Comparison of ENCODE assay signal across 1 cellular context in the genomic region with DNA sequence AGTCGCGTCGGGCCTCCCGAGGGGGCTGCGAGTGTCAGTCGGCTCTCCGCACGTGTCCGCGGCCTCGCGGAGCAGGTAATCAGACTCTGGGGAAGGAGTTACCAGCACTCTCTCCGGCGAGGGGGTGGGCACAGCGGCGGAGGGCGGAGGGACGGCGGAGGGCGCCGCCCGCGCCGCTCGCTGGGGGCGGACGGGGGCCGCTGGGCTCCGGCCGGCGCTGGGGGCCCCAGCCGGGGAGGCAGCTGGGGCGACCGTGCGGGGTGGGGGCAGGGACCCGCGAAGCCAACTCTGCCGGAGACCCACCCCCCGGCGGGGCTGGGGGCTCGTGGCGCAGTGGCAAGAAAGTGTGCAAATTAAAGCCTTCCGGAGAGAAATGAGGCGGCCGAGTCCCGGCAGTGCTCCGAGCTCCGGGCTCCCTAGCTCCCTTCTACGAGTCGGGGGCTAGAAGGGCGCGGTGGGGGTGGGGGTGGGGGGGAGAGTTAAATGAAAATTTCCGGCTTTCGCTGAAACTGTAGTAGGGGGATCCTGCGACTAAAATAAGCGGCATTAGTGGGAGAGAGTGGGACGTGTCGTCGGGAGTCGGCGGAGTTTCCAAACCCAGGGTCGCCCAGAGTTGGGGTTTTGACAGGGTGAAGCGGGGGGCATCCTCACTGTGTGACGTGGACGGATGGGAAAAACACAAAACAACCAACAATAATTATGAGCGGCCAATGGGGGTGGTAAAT.
TF ChIP-seq lines count a peak whose summit lies in the region.

A gene (minus strand): TSS at position 85 of the 725 bp plus-strand sequence. CDS start 3,250 bp downstream, outside the sequence.

TF ChIP-seq in GM12878, 131 proteins besides CTCF, POLR2A, EP300 and RAD21 (continued from another document and continues in another):
- TF ChIP-seq SMAD5 (IDR thresholded peaks at IDR 0.05; ENCODE audit: low read depth) (no peak), NFYA (IDR thresholded peaks at IDR 0.05; ENCODE audit: borderline replicate concordance, low read depth, low read length) (no peak), ZNF207 (IDR thresholded peaks at IDR 0.05; ENCODE audit: borderline replicate concordance) (no peak), PAX5 (IDR thresholded peaks at IDR 0.05; ENCODE audit: borderline replicate concordance, low read depth, low read length) (no peak), RUNX3 (IDR thresholded peaks at IDR 0.05; ENCODE audit: low read length) (no peak; the same call in 1 of the 2 replicates), ETV6 (conservative IDR thresholded peaks at IDR 0.05 in 1 of 2, IDR thresholded peaks at IDR 0.05 in 1 of 2; ENCODE audit: borderline replicate concordance in 1 of 2, low read depth in 1 of 2) (no peak), YBX1 (IDR thresholded peaks at IDR 0.05) (no peak), EED (IDR thresholded peaks at IDR 0.05; ENCODE audit: low read depth) (no peak), FOXK2 (IDR thresholded peaks at IDR 0.05) (no peak), SIN3A (IDR thresholded peaks at IDR 0.05; ENCODE audit: low read depth, low read length) (0 out of 2 replicates have a peak, but pooled peaks have one; percentile 31), ZNF217 (IDR thresholded peaks at IDR 0.05) (0 out of 2 replicates have a peak, but pooled peaks have one; percentile 21), RBBP5 (conservative IDR thresholded peaks at IDR 0.05) (no peak), FOXM1 (IDR thresholded peaks at IDR 0.05; ENCODE audit: low read depth, low read length) (no peak), SUPT20H (IDR thresholded peaks at IDR 0.05; ENCODE audit: borderline replicate concordance, control insufficient read depth, low read depth, low read length) (no peak), RFX5 (IDR thresholded peaks at IDR 0.05; ENCODE audit: low read depth, low read length) (no peak), POLR2AphosphoS5 (IDR thresholded peaks at IDR 0.05; ENCODE audit: low read length) (no peak), PML (IDR thresholded peaks at IDR 0.05; ENCODE audit: low read length) (no peak), IRF4 (IDR thresholded peaks at IDR 0.05; ENCODE audit: low read depth, low read length) (no peak), ESRRA (IDR thresholded peaks at IDR 0.05; ENCODE audit: low read length) (no peak), NR2F1 (conservative IDR thresholded peaks at IDR 0.05) (0 out of 2 replicates have a peak, but pooled peaks have one; percentile 39), ZNF622 (IDR thresholded peaks at IDR 0.05) (no peak), STAT1 (conservative IDR thresholded peaks at IDR 0.05) (no peak), CEBPB (IDR thresholded peaks at IDR 0.05; ENCODE audit: borderline replicate concordance in 1 of 2, low read depth in 2 of 2, low read length in 2 of 2) (no peak), ZNF384 (IDR thresholded peaks at IDR 0.05; ENCODE audit: borderline replicate concordance, low read depth, low read length) (no peak), MXI1 (IDR thresholded peaks at IDR 0.05; ENCODE audit: low read depth, low read length) (peak; percentile 86), SREBF2 (IDR thresholded peaks at IDR 0.05; ENCODE audit: low read length) (no peak), RAD51 (IDR thresholded peaks at IDR 0.05) (no peak), KAT2A (conservative IDR thresholded peaks at IDR 0.05; ENCODE audit: control insufficient read depth, low read depth, low read length) (no peak), RELA (IDR thresholded peaks at IDR 0.05; ENCODE audit: borderline replicate concordance, partially characterized antibody) (no peak), HDAC6 (IDR thresholded peaks at IDR 0.05; ENCODE audit: unreplicated experiment) (no peak), MTA2 (IDR thresholded peaks at IDR 0.05; ENCODE audit: low read depth) (no peak), STAT3 (IDR thresholded peaks at IDR 0.05; ENCODE audit: low read depth, low read length) (no peak), WRNIP1 (IDR thresholded peaks at IDR 0.05; ENCODE audit: borderline replicate concordance, low read depth, low read length) (no peak), EZH2 (IDR thresholded peaks at IDR 0.05; ENCODE audit: borderline replicate concordance, control insufficient read depth, low read depth, low read length) (no peak), IKZF1 (conservative IDR thresholded peaks at IDR 0.05) (0 out of 2 replicates have a peak, but pooled peaks have one; percentile 40), CBX5 (IDR thresholded peaks at IDR 0.05; ENCODE audit: low read depth) (no peak)
- TF ChIP-seq, protein P1, sequence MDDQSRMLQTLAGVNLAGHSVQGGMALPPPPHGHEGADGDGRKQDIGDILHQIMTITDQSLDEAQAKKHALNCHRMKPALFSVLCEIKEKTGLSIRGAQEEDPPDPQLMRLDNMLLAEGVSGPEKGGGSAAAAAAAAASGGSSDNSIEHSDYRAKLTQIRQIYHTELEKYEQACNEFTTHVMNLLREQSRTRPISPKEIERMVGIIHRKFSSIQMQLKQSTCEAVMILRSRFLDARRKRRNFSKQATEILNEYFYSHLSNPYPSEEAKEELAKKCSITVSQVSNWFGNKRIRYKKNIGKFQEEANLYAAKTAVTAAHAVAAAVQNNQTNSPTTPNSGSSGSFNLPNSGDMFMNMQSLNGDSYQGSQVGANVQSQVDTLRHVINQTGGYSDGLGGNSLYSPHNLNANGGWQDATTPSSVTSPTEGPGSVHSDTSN (IDR thresholded peaks at IDR 0.05; ENCODE audit: insufficient replicate concordance, low read depth, low read length) = no peak
- TF ChIP-seq, protein P2, sequence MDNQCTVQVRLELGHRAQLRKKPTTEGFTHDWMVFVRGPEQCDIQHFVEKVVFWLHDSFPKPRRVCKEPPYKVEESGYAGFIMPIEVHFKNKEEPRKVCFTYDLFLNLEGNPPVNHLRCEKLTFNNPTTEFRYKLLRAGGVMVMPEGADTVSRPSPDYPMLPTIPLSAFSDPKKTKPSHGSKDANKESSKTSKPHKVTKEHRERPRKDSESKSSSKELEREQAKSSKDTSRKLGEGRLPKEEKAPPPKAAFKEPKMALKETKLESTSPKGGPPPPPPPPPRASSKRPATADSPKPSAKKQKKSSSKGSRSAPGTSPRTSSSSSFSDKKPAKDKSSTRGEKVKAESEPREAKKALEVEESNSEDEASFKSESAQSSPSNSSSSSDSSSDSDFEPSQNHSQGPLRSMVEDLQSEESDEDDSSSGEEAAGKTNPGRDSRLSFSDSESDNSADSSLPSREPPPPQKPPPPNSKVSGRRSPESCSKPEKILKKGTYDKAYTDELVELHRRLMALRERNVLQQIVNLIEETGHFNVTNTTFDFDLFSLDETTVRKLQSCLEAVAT (IDR thresholded peaks at IDR 0.05) = no peak
- TF ChIP-seq, protein P3, sequence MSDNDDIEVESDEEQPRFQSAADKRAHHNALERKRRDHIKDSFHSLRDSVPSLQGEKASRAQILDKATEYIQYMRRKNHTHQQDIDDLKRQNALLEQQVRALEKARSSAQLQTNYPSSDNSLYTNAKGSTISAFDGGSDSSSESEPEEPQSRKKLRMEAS (IDR thresholded peaks at IDR 0.05; ENCODE audit: low read depth, low read length) = 0 out of 2 replicates have a peak, but pooled peaks have one; percentile 71
- TF ChIP-seq, protein P4, sequence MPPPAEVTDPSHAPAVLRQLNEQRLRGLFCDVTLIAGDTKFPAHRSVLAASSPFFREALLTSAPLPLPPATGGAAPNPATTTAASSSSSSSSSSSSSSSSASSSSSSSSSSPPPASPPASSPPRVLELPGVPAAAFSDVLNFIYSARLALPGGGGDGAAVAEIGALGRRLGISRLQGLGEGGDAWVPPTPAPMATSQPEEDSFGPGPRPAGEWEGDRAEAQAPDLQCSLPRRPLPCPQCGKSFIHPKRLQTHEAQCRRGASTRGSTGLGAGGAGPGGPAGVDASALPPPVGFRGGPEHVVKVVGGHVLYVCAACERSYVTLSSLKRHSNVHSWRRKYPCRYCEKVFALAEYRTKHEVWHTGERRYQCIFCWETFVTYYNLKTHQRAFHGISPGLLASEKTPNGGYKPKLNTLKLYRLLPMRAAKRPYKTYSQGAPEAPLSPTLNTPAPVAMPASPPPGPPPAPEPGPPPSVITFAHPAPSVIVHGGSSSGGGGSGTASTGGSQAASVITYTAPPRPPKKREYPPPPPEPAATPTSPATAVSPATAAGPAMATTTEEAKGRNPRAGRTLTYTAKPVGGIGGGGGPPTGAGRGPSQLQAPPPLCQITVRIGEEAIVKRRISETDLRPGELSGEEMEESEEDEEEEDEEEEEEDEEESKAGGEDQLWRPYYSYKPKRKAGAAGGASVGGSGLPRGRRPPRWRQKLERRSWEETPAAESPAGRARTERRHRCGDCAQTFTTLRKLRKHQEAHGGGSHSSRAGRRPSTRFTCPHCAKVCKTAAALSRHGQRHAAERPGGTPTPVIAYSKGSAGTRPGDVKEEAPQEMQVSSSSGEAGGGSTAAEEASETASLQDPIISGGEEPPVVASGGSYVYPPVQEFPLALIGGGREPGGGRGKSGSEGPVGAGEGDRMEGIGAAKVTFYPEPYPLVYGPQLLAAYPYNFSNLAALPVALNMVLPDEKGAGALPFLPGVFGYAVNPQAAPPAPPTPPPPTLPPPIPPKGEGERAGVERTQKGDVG (CRISPR knock-in tag; IDR thresholded peaks at IDR 0.05) = no peak
- TF ChIP-seq, protein P5, sequence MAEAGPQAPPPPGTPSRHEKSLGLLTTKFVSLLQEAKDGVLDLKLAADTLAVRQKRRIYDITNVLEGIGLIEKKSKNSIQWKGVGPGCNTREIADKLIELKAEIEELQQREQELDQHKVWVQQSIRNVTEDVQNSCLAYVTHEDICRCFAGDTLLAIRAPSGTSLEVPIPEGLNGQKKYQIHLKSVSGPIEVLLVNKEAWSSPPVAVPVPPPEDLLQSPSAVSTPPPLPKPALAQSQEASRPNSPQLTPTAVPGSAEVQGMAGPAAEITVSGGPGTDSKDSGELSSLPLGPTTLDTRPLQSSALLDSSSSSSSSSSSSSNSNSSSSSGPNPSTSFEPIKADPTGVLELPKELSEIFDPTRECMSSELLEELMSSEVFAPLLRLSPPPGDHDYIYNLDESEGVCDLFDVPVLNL (IDR thresholded peaks at IDR 0.05; ENCODE audit: low read depth, low read length) = no peak
- TF ChIP-seq, protein P6, sequence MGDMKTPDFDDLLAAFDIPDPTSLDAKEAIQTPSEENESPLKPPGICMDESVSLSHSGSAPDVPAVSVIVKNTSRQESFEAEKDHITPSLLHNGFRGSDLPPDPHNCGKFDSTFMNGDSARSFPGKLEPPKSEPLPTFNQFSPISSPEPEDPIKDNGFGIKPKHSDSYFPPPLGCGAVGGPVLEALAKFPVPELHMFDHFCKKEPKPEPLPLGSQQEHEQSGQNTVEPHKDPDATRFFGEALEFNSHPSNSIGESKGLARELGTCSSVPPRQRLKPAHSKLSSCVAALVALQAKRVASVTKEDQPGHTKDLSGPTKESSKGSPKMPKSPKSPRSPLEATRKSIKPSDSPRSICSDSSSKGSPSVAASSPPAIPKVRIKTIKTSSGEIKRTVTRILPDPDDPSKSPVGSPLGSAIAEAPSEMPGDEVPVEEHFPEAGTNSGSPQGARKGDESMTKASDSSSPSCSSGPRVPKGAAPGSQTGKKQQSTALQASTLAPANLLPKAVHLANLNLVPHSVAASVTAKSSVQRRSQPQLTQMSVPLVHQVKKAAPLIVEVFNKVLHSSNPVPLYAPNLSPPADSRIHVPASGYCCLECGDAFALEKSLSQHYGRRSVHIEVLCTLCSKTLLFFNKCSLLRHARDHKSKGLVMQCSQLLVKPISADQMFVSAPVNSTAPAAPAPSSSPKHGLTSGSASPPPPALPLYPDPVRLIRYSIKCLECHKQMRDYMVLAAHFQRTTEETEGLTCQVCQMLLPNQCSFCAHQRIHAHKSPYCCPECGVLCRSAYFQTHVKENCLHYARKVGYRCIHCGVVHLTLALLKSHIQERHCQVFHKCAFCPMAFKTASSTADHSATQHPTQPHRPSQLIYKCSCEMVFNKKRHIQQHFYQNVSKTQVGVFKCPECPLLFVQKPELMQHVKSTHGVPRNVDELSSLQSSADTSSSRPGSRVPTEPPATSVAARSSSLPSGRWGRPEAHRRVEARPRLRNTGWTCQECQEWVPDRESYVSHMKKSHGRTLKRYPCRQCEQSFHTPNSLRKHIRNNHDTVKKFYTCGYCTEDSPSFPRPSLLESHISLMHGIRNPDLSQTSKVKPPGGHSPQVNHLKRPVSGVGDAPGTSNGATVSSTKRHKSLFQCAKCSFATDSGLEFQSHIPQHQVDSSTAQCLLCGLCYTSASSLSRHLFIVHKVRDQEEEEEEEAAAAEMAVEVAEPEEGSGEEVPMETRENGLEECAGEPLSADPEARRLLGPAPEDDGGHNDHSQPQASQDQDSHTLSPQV (IDR thresholded peaks at IDR 0.05) = no peak
- TF ChIP-seq, protein P7, sequence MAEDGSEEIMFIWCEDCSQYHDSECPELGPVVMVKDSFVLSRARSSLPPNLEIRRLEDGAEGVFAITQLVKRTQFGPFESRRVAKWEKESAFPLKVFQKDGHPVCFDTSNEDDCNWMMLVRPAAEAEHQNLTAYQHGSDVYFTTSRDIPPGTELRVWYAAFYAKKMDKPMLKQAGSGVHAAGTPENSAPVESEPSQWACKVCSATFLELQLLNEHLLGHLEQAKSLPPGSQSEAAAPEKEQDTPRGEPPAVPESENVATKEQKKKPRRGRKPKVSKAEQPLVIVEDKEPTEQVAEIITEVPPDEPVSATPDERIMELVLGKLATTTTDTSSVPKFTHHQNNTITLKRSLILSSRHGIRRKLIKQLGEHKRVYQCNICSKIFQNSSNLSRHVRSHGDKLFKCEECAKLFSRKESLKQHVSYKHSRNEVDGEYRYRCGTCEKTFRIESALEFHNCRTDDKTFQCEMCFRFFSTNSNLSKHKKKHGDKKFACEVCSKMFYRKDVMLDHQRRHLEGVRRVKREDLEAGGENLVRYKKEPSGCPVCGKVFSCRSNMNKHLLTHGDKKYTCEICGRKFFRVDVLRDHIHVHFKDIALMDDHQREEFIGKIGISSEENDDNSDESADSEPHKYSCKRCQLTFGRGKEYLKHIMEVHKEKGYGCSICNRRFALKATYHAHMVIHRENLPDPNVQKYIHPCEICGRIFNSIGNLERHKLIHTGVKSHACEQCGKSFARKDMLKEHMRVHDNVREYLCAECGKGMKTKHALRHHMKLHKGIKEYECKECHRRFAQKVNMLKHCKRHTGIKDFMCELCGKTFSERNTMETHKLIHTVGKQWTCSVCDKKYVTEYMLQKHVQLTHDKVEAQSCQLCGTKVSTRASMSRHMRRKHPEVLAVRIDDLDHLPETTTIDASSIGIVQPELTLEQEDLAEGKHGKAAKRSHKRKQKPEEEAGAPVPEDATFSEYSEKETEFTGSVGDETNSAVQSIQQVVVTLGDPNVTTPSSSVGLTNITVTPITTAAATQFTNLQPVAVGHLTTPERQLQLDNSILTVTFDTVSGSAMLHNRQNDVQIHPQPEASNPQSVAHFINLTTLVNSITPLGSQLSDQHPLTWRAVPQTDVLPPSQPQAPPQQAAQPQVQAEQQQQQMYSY (CRISPR knock-in tag; IDR thresholded peaks at IDR 0.05) = no peak
- TF ChIP-seq, protein P8, sequence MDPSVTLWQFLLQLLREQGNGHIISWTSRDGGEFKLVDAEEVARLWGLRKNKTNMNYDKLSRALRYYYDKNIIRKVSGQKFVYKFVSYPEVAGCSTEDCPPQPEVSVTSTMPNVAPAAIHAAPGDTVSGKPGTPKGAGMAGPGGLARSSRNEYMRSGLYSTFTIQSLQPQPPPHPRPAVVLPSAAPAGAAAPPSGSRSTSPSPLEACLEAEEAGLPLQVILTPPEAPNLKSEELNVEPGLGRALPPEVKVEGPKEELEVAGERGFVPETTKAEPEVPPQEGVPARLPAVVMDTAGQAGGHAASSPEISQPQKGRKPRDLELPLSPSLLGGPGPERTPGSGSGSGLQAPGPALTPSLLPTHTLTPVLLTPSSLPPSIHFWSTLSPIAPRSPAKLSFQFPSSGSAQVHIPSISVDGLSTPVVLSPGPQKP (IDR thresholded peaks at IDR 0.05; ENCODE audit: low read depth, low read length) = no peak
- TF ChIP-seq, protein P9, sequence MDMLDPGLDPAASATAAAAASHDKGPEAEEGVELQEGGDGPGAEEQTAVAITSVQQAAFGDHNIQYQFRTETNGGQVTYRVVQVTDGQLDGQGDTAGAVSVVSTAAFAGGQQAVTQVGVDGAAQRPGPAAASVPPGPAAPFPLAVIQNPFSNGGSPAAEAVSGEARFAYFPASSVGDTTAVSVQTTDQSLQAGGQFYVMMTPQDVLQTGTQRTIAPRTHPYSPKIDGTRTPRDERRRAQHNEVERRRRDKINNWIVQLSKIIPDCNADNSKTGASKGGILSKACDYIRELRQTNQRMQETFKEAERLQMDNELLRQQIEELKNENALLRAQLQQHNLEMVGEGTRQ (IDR thresholded peaks at IDR 0.05; ENCODE audit: borderline replicate concordance, low read depth, low read length) = no peak
